In genomic region chr16:70578035-70578434, GRCh38 we compare ENCODE assay signal across 1 cellular context.
TF ChIP-seq lines count a peak whose summit lies in the region.

No MANE protein-coding gene starts in this region.

TF ChIP-seq in WTC11, 78 proteins besides CTCF, POLR2A, EP300 and RAD21:
- TF ChIP-seq, protein P1, sequence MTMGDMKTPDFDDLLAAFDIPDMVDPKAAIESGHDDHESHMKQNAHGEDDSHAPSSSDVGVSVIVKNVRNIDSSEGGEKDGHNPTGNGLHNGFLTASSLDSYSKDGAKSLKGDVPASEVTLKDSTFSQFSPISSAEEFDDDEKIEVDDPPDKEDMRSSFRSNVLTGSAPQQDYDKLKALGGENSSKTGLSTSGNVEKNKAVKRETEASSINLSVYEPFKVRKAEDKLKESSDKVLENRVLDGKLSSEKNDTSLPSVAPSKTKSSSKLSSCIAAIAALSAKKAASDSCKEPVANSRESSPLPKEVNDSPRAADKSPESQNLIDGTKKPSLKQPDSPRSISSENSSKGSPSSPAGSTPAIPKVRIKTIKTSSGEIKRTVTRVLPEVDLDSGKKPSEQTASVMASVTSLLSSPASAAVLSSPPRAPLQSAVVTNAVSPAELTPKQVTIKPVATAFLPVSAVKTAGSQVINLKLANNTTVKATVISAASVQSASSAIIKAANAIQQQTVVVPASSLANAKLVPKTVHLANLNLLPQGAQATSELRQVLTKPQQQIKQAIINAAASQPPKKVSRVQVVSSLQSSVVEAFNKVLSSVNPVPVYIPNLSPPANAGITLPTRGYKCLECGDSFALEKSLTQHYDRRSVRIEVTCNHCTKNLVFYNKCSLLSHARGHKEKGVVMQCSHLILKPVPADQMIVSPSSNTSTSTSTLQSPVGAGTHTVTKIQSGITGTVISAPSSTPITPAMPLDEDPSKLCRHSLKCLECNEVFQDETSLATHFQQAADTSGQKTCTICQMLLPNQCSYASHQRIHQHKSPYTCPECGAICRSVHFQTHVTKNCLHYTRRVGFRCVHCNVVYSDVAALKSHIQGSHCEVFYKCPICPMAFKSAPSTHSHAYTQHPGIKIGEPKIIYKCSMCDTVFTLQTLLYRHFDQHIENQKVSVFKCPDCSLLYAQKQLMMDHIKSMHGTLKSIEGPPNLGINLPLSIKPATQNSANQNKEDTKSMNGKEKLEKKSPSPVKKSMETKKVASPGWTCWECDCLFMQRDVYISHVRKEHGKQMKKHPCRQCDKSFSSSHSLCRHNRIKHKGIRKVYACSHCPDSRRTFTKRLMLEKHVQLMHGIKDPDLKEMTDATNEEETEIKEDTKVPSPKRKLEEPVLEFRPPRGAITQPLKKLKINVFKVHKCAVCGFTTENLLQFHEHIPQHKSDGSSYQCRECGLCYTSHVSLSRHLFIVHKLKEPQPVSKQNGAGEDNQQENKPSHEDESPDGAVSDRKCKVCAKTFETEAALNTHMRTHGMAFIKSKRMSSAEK (CRISPR knock-in tag; IDR thresholded peaks at IDR 0.05; ENCODE audit: borderline replicate concordance) = 0 out of 2 replicates have a peak, but pooled peaks have one; percentile 46
- no peak for TF ChIP-seq ERG (CRISPR knock-in tag; IDR thresholded peaks at IDR 0.05)
